15 cellular contexts compared by ENCODE assay signal in the genomic region with DNA sequence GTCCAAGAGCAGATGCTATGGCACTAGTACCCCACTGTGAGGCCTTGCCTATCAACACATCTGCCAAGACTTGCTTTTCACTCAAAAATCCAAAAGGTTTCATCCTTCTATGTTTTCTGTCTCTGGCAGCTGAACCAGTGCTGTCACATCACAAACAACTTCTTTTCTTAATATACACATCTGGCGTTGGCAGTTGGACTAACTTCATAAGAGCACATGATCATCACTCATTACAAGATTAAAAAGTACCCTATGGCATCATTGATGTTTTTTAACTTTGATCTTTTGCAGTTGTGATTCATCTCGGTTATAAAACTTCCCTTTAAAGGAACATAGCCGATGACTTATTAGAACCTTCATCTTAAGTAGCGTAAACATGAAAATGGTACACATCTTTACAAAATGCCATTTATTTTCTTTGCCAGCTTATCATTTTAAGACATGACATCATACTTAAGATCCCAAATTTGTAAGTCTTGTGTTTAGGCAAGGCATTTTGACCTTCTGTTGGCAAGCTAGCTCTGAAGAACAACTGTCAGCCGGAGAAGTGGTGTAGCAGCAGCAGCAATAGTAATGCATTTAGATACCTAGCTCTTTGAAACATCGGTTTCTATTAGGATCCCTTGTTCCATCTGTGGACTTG.
A peak's percentile ranks its signal among the peaks of the same experiment; 100 is the strongest.
DNase-seq lines count a peak whose midpoint lies in the region; ATAC-seq and TF ChIP-seq lines count a peak whose summit lies in the region.
"Had no signal": no experiment of that assay in that cellular context is flagged by ENCODE, and none has a peak within 500 bp of the region (broad histone marks: within the 10 kb centered on the region; RNA-seq: fewer than 3 reads in every experiment).

No MANE protein-coding gene starts in this region.

- peaks cover 4% of the 10 kb centered on the region; the same call in 1 of the 2 replicates for H3K4me1 ChIP-seq in H9 (ENCODE audit: insufficient read depth, low read length)

- no peak overlapping the region for H3K9ac ChIP-seq in H9 (ENCODE audit: extremely low read depth, insufficient read length, low read length)

- H4K91ac ChIP-seq in H9 (ENCODE audit: insufficient read length, low read depth, low read length), result no peak overlapping the region

- H3T11ph ChIP-seq in H9 (ENCODE audit: low read length), result no peak overlapping the region

- H3K27me3 Mint-ChIP-seq in activated T-cell treated with anti-CD3 and anti-CD28 coated beads, Interleukin-2, amount 50 U/mL, for 72 hours (ENCODE audit: low read depth), result no peaks in the 10 kb centered on the region
- no peaks in the 10 kb centered on the region for H3K27me3 Mint-ChIP-seq in H9 (ENCODE audit: low read depth)

- no peak overlapping the region for H3K56ac ChIP-seq in H9 (ENCODE audit: insufficient read length, low read depth, low read length)

- H4K8ac ChIP-seq in H9 (replicated peaks; ENCODE audit: insufficient read length, low read depth, low read length), result no peak overlapping the region

- H3K9me3 ChIP-seq in H9 (ENCODE audit: control insufficient read depth, low read depth, low read length), result no peaks in the 10 kb centered on the region

- no peak overlapping the region for H3K23ac ChIP-seq in H9 (ENCODE audit: insufficient read length, low read depth, low read length)

- ATAC-seq in activated T-cell treated with anti-CD3 and anti-CD28 coated beads, Interleukin-2, amount 50 U/mL, for 72 hours (replicated peaks in 1 of 2), result peak; percentile 73 to 75
- peak; percentile 81 for ATAC-seq in stimulated activated effector memory CD8-positive, alpha-beta T cell treated with anti-CD3 and anti-CD28 coated beads, Interleukin-12 subunit alpha, Interleukin-12 subunit beta, amount 100 ng/mL, for 72 hours
- no peak for ATAC-seq in GM18870 (IDR thresholded peaks at IDR 0.05; ENCODE audit: unreplicated experiment)
- ATAC-seq: right cardiac atrium had no signal

- peaks cover 95% of the 10 kb centered on the region for H3K4me1 Mint-ChIP-seq in activated T-cell treated with anti-CD3 and anti-CD28 coated beads, Interleukin-2, amount 50 U/mL, for 72 hours (ENCODE audit: low read depth)
- peaks cover 88% of the 10 kb centered on the region for H3K4me1 Mint-ChIP-seq in stimulated activated effector memory CD8-positive, alpha-beta T cell treated with anti-CD3 and anti-CD28 coated beads, Interleukin-12 subunit alpha, Interleukin-12 subunit beta, amount 100 ng/mL, for 72 hours
- H3K4me1 Mint-ChIP-seq in H9, result peaks cover 11 to 18% of the 10 kb centered on the region in 2 experiments

- no peak overlapping the region for H3K4ac ChIP-seq in H9 (ENCODE audit: low read depth, low read length)

- DNase-seq in activated T-cell treated with anti-CD3 and anti-CD28 coated beads, Interleukin-2, amount 50 U/mL, for 72 hours, result peak; percentile 15 to 27
- no peak for DNase-seq in activated T-cell treated with anti-CD3 and anti-CD28 coated beads, Interleukin-2, amount 50 U/mL, for 1 hour
- DNase-seq in LHCN-M2 (ENCODE audit: low read depth) (peak; percentile 72), H9 (no peak), nucleus accumbens (lab: John Stamatoyannopoulos, UW) (no peak)
- peak; percentile 38 for DNase-seq in central memory CD4-positive, alpha-beta T cell
- no peak for DNase-seq in stimulated activated effector memory CD8-positive, alpha-beta T cell treated with anti-CD3 and anti-CD28 coated beads, Interleukin-12 subunit alpha, Interleukin-12 subunit beta, amount 100 ng/mL, for 72 hours (ENCODE audit: low spot score in 2 of 2)
- DNase-seq: immature natural killer cell, NCI-H2081, NCI-H82, nephron progenitor cell, right cardiac atrium, RPMI8226 had no signal

- no peaks in the 10 kb centered on the region for H4K20me1 ChIP-seq in H9 (ENCODE audit: control insufficient read depth, insufficient read depth, insufficient read length)

- peak overlapping the region; percentile 93 for H3K27ac Mint-ChIP-seq in activated T-cell treated with anti-CD3 and anti-CD28 coated beads, Interleukin-2, amount 50 U/mL, for 72 hours
- peak overlapping the region; percentile 91 for H3K27ac Mint-ChIP-seq in stimulated activated effector memory CD8-positive, alpha-beta T cell treated with anti-CD3 and anti-CD28 coated beads, Interleukin-12 subunit alpha, Interleukin-12 subunit beta, amount 100 ng/mL, for 72 hours
- no peak overlapping the region for H3K27ac Mint-ChIP-seq in H9
- H3K27ac Mint-ChIP-seq: immature natural killer cell, nephron progenitor cell had no signal

- no peak overlapping the region for H2BK120ac ChIP-seq in H9 (ENCODE audit: low read depth, low read length, poor library complexity, severe bottlenecking)

- no peak overlapping the region for H2BK15ac ChIP-seq in H9 (ENCODE audit: low read depth, low read length)

- no peaks in the 10 kb centered on the region for H3K79me2 ChIP-seq in H9 (ENCODE audit: insufficient read depth, low read length)

- H2BK12ac ChIP-seq in H9 (ENCODE audit: insufficient read length, low read depth, low read length), result no peak overlapping the region

- H3K4me2 ChIP-seq in H9 (ENCODE audit: insufficient read depth, insufficient read length, low read length), result no peak overlapping the region

- H3K18ac ChIP-seq in H9 (ENCODE audit: insufficient read length, low read depth, low read length), result no peak overlapping the region

- no peak overlapping the region for H3K27ac ChIP-seq in H9 (ENCODE audit: insufficient read length, low read depth, low read length)
- H3K27ac ChIP-seq: cardiac muscle cell had no signal

- H3K9me3 Mint-ChIP-seq in activated T-cell treated with anti-CD3 and anti-CD28 coated beads, Interleukin-2, amount 50 U/mL, for 72 hours, result no peaks in the 10 kb centered on the region
- H3K9me3 Mint-ChIP-seq in stimulated activated effector memory CD8-positive, alpha-beta T cell treated with anti-CD3 and anti-CD28 coated beads, Interleukin-12 subunit alpha, Interleukin-12 subunit beta, amount 100 ng/mL, for 72 hours, result no peaks in the 10 kb centered on the region
- H3K9me3 Mint-ChIP-seq in H9, result no peaks in the 10 kb centered on the region
- H3K9me3 Mint-ChIP-seq: immature natural killer cell, nephron progenitor cell had no signal

- no peak overlapping the region for H2AK5ac ChIP-seq in H9 (ENCODE audit: insufficient read length, low read length)

- no peak for TF ChIP-seq CTCF in H9 (conservative IDR thresholded peaks at IDR 0.05)

- H2BK20ac ChIP-seq in H9 (ENCODE audit: low read depth, low read length, poor library complexity, severe bottlenecking), result no peak overlapping the region

- no peak overlapping the region for H4K5ac ChIP-seq in H9 (ENCODE audit: insufficient read length, low read depth, low read length)

- no peak overlapping the region for H3K14ac ChIP-seq in H9 (ENCODE audit: insufficient read depth, low read length)

- H3K79me1 ChIP-seq in H9 (ENCODE audit: insufficient read depth, low read depth, low read length, poor library complexity, severe bottlenecking), result no peaks in the 10 kb centered on the region

- no peaks in the 10 kb centered on the region for H3K23me2 ChIP-seq in H9 (ENCODE audit: insufficient read length, low read depth, low read length, poor library complexity, severe bottlenecking)

- H2BK5ac ChIP-seq in H9 (ENCODE audit: insufficient read length, low read length), result no peak overlapping the region

- H2AFZ ChIP-seq in H9 (ENCODE audit: low read length), result no peak overlapping the region

- peaks cover 31 to 53% of the 10 kb centered on the region in 2 donors for H3K36me3 Mint-ChIP-seq in activated T-cell treated with anti-CD3 and anti-CD28 coated beads, Interleukin-2, amount 50 U/mL, for 72 hours (ENCODE audit: insufficient read depth in 2 of 2)
- H3K36me3 Mint-ChIP-seq in stimulated activated effector memory CD8-positive, alpha-beta T cell treated with anti-CD3 and anti-CD28 coated beads, Interleukin-12 subunit alpha, Interleukin-12 subunit beta, amount 100 ng/mL, for 72 hours, result peaks cover 100% of the 10 kb centered on the region
- H3K36me3 Mint-ChIP-seq in H9 (ENCODE audit: insufficient read depth in 1 of 3, low read depth in 3 of 3), result no peaks in the 10 kb centered on the region
- H3K36me3 Mint-ChIP-seq: immature natural killer cell had no signal

- no CpG with 5 or more reads among the region's 6 CpGs for WGBS in H9 (ENCODE audit: extremely low coverage, insufficient read length, low lambda C conversion rate)

- H3K27me3 ChIP-seq in H9 (ENCODE audit: insufficient read depth, low read length), result no peaks in the 10 kb centered on the region
- H3K27me3 ChIP-seq: cardiac muscle cell had no signal

- peak overlapping the region; percentile 49 to 82 for H3K4me3 Mint-ChIP-seq in activated T-cell treated with anti-CD3 and anti-CD28 coated beads, Interleukin-2, amount 50 U/mL, for 72 hours
- peak overlapping the region; percentile 7 for H3K4me3 Mint-ChIP-seq in stimulated activated effector memory CD8-positive, alpha-beta T cell treated with anti-CD3 and anti-CD28 coated beads, Interleukin-12 subunit alpha, Interleukin-12 subunit beta, amount 100 ng/mL, for 72 hours
- no peak overlapping the region for H3K4me3 Mint-ChIP-seq in H9
- H3K4me3 Mint-ChIP-seq: immature natural killer cell, nephron progenitor cell had no signal

Comparison
In these comparisons a context has a peak if more than half of its experiments do, and no peak if none do; other contexts are left out.
1. DNase-seq: peak in activated T-cell treated with anti-CD3 and anti-CD28 coated beads, Interleukin-2, amount 50 U/mL, for 72 hours (2 of 2), LHCN-M2 (single experiment) and central memory CD4-positive, alpha-beta T cell (single experiment); none in activated T-cell treated with anti-CD3 and anti-CD28 coated beads, Interleukin-2, amount 50 U/mL, for 1 hour (single experiment), stimulated activated effector memory CD8-positive, alpha-beta T cell treated with anti-CD3 and anti-CD28 coated beads, Interleukin-12 subunit alpha, Interleukin-12 subunit beta, amount 100 ng/mL, for 72 hours (0 of 2), H9 (single experiment) and nucleus accumbens (0 of 56).
2. H3K27ac Mint-ChIP-seq: peak in activated T-cell treated with anti-CD3 and anti-CD28 coated beads, Interleukin-2, amount 50 U/mL, for 72 hours (single experiment) and stimulated activated effector memory CD8-positive, alpha-beta T cell treated with anti-CD3 and anti-CD28 coated beads, Interleukin-12 subunit alpha, Interleukin-12 subunit beta, amount 100 ng/mL, for 72 hours (single experiment); none in H9 (0 of 3).
3. H3K4me3 Mint-ChIP-seq: peak in activated T-cell treated with anti-CD3 and anti-CD28 coated beads, Interleukin-2, amount 50 U/mL, for 72 hours (2 of 2) and stimulated activated effector memory CD8-positive, alpha-beta T cell treated with anti-CD3 and anti-CD28 coated beads, Interleukin-12 subunit alpha, Interleukin-12 subunit beta, amount 100 ng/mL, for 72 hours (single experiment); none in H9 (0 of 2).